ENCODE assay signal across 8 cellular contexts in the genomic region with DNA sequence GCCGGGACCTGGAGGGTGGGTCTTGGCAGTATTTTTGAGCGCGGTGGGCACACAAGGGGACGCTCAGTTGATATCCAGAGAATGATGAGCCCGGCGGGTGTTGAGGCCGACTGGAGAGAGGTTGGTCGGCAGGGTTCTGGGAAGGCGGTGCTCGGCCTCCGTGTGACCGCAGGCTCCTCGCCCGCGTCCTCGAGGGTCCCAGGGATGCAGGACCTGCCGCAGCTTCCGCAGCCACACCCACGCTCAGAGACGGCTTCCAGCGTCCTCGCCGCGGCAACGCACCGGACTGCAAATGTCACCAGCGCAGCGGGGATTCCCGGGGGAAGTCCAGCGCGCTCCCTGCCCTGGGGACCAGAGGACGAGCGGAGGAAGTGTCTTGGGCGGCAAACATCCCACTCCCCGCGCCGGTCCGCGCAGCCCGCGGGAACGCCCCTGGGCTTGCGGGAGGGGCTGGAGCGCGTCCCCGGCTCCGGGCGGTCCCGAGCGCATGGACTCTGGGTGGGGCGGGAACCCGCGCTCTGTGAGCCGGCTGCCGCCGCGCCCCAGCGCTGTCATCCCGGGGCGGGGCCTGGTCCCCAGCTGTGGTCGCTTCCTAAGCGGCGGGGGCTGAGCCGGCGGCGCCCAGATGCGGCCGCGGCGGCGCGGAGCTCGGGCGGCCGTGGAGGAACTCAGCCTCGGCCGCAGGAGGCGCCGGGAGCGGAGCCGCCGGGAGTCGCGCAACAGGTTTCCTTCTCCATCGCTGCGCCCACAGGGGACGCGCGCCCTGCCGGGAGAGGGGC. TPM values are rescaled to one million over a fixed set of nuclear protein-coding genes. Genes with fewer than 3 reads are reported as not detected.
DNase-seq lines count a peak whose midpoint lies in the region; ATAC-seq lines count a peak whose summit lies in the region.

STX11 (plus strand) TSS at position 624 of the 779 bp plus-strand sequence. CDS start 36,111 bp downstream, outside the sequence.

- peak within 1 kb of the TSS in 1 of 2 experiments; percentile 65 for H3K14ac ChIP-seq in mesenchymal stem cell (ENCODE audit: low read length in 2 of 2)

- H3K4me1 ChIP-seq in mesenchymal stem cell (ENCODE audit: control insufficient read depth, insufficient read depth, low read depth, low read length), result peaks cover 7% of the 10 kb centered on the region

- no peak within 1 kb of the TSS for H4K91ac ChIP-seq in mesenchymal stem cell (ENCODE audit: low read length)

- no peak within 1 kb of the TSS for H4K8ac ChIP-seq in mesenchymal stem cell (ENCODE audit: low read length)

- peaks cover 0 to 15% of the 10 kb centered on the region in 2 experiments for H3K27me3 ChIP-seq in mesenchymal stem cell (ENCODE audit: control insufficient read depth in 1 of 2, insufficient read depth in 1 of 2, low read length in 2 of 2)

- no peak within 1 kb of the TSS for H2BK5ac ChIP-seq in mesenchymal stem cell (ENCODE audit: low read depth, low read length, poor library complexity, severe bottlenecking)

- H2BK120ac ChIP-seq in mesenchymal stem cell (ENCODE audit: low read depth, low read length), result no peak within 1 kb of the TSS

- H2BK12ac ChIP-seq in mesenchymal stem cell (ENCODE audit: low read length in 2 of 2), result no peak within 1 kb of the TSS

- peak within 1 kb of the TSS in 1 of 2 experiments; percentile 82 for H3K18ac ChIP-seq in mesenchymal stem cell (ENCODE audit: low read depth in 1 of 2, low read length in 2 of 2)

- H3K4me3 ChIP-seq in mesenchymal stem cell (ENCODE audit: insufficient read depth in 1 of 2, low read depth in 1 of 2, low read length in 2 of 2), result peak within 1 kb of the TSS; percentile 77 to 87

- H3K79me1 ChIP-seq in mesenchymal stem cell (replicated peaks; ENCODE audit: low read length, poor library complexity, severe bottlenecking), result peaks cover 2% of the 10 kb centered on the region

- DNase-seq in NCI-H2171 treated with DMSO at 0.1 percent for 48 hours (lab: John Stamatoyannopoulos, UW) (peak; percentile 23), mesenchymal stem cell (peak; percentile 57), NCI-H2107 treated with DMSO at 0.1 percent for 48 hours (lab: John Stamatoyannopoulos, UW; ENCODE audit: unreplicated experiment) (no peak)
- DNase-seq in activated CD4-positive, alpha-beta T cell treated with anti-CD3 and anti-CD28 coated beads, Interleukin-2, amount 50 U/mL, for 24 hours (ENCODE audit: low read depth in 1 of 2, low spot score in 1 of 2), result peak; percentile 71 to 75
- DNase-seq in effector CD4-positive, alpha-beta T cell, result peak; percentile 51
- peak; percentile 40 for DNase-seq in stimulated activated CD8-positive, alpha-beta memory T cell treated with anti-CD3 and anti-CD28 coated beads, Interleukin-15, amount 100 ng/mL, for 1 hour (ENCODE audit: low read depth)

- peak within 1 kb of the TSS; percentile 91 for H2AFZ ChIP-seq in mesenchymal stem cell (ENCODE audit: low read depth, low read length)

- H3K27ac ChIP-seq in mesenchymal stem cell (ENCODE audit: low read length, poor library complexity, severe bottlenecking), result no peak within 1 kb of the TSS

- H3K4me2 ChIP-seq in mesenchymal stem cell (ENCODE audit: low read length, poor library complexity, severe bottlenecking), result peak within 1 kb of the TSS; percentile 99

- WGBS in mesenchymal stem cell, result under 1% methylated on average over 88 of the region's 90 CpGs

- peak within 1 kb of the TSS in 1 of 2 experiments; percentile 79 for H3K23ac ChIP-seq in mesenchymal stem cell (ENCODE audit: low read length in 2 of 2)

- ATAC-seq in GM18511 (IDR thresholded peaks at IDR 0.05; ENCODE audit: unreplicated experiment) (peak; percentile 70), HG02798 (IDR thresholded peaks at IDR 0.05; ENCODE audit: poor library complexity, unreplicated experiment) (peak; percentile 81)

- H2BK15ac ChIP-seq in mesenchymal stem cell (ENCODE audit: low read depth, poor library complexity, severe bottlenecking), result peak within 1 kb of the TSS; percentile 78

- H3K36me3 ChIP-seq in mesenchymal stem cell (ENCODE audit: control insufficient read depth in 1 of 2, insufficient read depth in 2 of 2, low read depth in 1 of 2, low read length in 2 of 2), result no peaks in the 10 kb centered on the region

- H3K9me3 ChIP-seq in mesenchymal stem cell (ENCODE audit: control insufficient read depth, low read length), result no peaks in the 10 kb centered on the region

- peak within 1 kb of the TSS in 1 of 2 experiments; percentile 24 for H3K4ac ChIP-seq in mesenchymal stem cell (ENCODE audit: low read depth in 1 of 2, low read length in 2 of 2)

- no peak within 1 kb of the TSS for H2AK5ac ChIP-seq in mesenchymal stem cell (ENCODE audit: low read length, severe bottlenecking)

- peak within 1 kb of the TSS; percentile 66 for H3K9ac ChIP-seq in mesenchymal stem cell (ENCODE audit: low read length)

RNA-seq across cellular contexts. Expression of gene STX11, which starts in this region (rescaled TPM):
- 0.47 TPM for polyA plus RNA-seq in mesenchymal stem cell (2013, experiment 1 of 2)
- polyA plus RNA-seq in mesenchymal stem cell (2013, experiment 2 of 2), result 0.60 TPM
